In genomic region chr6:14641401-14641800, GRCh38 we compare ENCODE assay signal across 1 cellular context.
TF ChIP-seq lines count a peak whose summit lies in the region.

No MANE protein-coding gene starts in this region.

TF ChIP-seq in WTC11, 78 proteins besides CTCF, POLR2A, EP300 and RAD21 (continued from another document):
- TF ChIP-seq PRDM15 (CRISPR knock-in tag; IDR thresholded peaks at IDR 0.05), result no peak
- no peak for TF ChIP-seq GRHL2 (CRISPR knock-in tag; IDR thresholded peaks at IDR 0.05; ENCODE audit: insufficient replicate concordance, severe bottlenecking)
- TF ChIP-seq ZNF671 (CRISPR knock-in tag; IDR thresholded peaks at IDR 0.05), result no peak
- TF ChIP-seq MYBL2 (CRISPR knock-in tag; IDR thresholded peaks at IDR 0.05), result no peak
- no peak; the same call in 1 of the 2 replicates for TF ChIP-seq MAX (CRISPR knock-in tag; IDR thresholded peaks at IDR 0.05)
- no peak for TF ChIP-seq ZNF121 (CRISPR knock-in tag; IDR thresholded peaks at IDR 0.05)
- TF ChIP-seq IRF2 (CRISPR knock-in tag; IDR thresholded peaks at IDR 0.05; ENCODE audit: borderline replicate concordance, low read depth), result no peak
